In genomic region chrX:41602946-41603345, GRCh38 we compare ENCODE assay signal across 1 cellular context.
TF ChIP-seq lines count a peak whose summit lies in the region.

No MANE protein-coding gene starts in this region.

TF ChIP-seq in H1, 55 proteins besides CTCF, POLR2A, EP300 and RAD21 (continued from another document):
- no peak for TF ChIP-seq ATF3 (IDR thresholded peaks at IDR 0.05; ENCODE audit: insufficient read depth, low read depth, low read length)
- TF ChIP-seq KDM5A (IDR thresholded peaks at IDR 0.05; ENCODE audit: low read length) = no peak
- no peak for TF ChIP-seq NANOG (IDR thresholded peaks at IDR 0.05; ENCODE audit: insufficient read depth, low read depth, low read length, poor library complexity, severe bottlenecking)
- no peak for TF ChIP-seq SIX5 (IDR thresholded peaks at IDR 0.05; ENCODE audit: low read depth, low read length)
- TF ChIP-seq EZH2 (IDR thresholded peaks at IDR 0.05; ENCODE audit: low read depth, low read length, severe bottlenecking) = no peak
- no peak for TF ChIP-seq GTF2F1 (IDR thresholded peaks at IDR 0.05; ENCODE audit: borderline replicate concordance, low read depth, low read length)
- TF ChIP-seq SRF (IDR thresholded peaks at IDR 0.05; ENCODE audit: low read depth, low read length) = no peak
- TF ChIP-seq TAF1 (IDR thresholded peaks at IDR 0.05; ENCODE audit: low read depth, low read length) = no peak
